27 cellular contexts compared by ENCODE assay signal in the genomic region with DNA sequence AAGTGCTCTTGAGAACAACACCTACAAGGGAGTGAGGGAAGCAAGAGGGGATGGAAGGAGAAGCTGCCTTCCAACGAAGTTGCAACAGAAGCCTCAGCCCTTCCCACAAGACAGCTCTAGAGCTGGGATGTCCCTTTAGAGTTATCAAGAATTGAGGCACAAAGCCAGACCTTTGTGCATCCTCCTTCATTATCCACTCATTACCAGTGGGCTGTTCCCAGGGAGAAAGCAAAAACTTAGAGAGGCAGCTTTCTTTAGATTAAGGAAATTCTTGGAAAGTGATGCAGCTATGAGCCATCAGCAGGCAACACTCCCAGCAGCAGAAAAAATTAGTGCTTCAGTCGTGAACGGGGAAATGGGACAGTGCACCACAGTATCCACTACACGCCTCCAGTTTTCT. TPM values are rescaled to one million over a fixed set of nuclear protein-coding genes. Genes with fewer than 3 reads are reported as not detected.
DNase-seq lines count a peak whose midpoint lies in the region; ATAC-seq and TF ChIP-seq lines count a peak whose summit lies in the region.
"Had no signal": no experiment of that assay in that cellular context is flagged by ENCODE, and none has a peak within 500 bp of the region (broad histone marks: within the 10 kb centered on the region; RNA-seq: fewer than 3 reads in every experiment).

No MANE protein-coding gene starts in this region.

- H3K9me3 ChIP-seq in mesenchymal stem cell (ENCODE audit: control insufficient read depth, low read length) = no peaks in the 10 kb centered on the region
- H3K9me3 ChIP-seq: esophagus squamous epithelium, HAP-1, prostate gland, SJSA1 had no signal

- H4K91ac ChIP-seq in mesenchymal stem cell (ENCODE audit: low read length) = no peak overlapping the region

- TF ChIP-seq CTCF in brain microvascular endothelial cell (IDR thresholded peaks at IDR 0.05; ENCODE audit: low read depth, low read length, missing control alignments) (no peak), lower leg skin (IDR thresholded peaks at IDR 0.05) (no peak)

- H3K36me3 ChIP-seq in brain microvascular endothelial cell (replicated peaks) (no peaks in the 10 kb centered on the region), mesenchymal stem cell (ENCODE audit: control insufficient read depth in 1 of 2, insufficient read depth in 2 of 2, low read depth in 1 of 2, low read length in 2 of 2) (no peaks in the 10 kb centered on the region)
- H3K36me3 ChIP-seq: esophagus squamous epithelium, HAP-1, prostate gland, SJSA1 had no signal

- in situ Hi-C loops in brain microvascular endothelial cell (cut with HindIII; ENCODE audit: low pct_ligation_motif_present, low sequenced_read_pairs) = no loop called here

- 25% methylated on average over 2 of the region's 4 CpGs for WGBS in mesenchymal stem cell
- WGBS in lower leg skin, 2 donors = 67 to 82% methylated on average over 4 of the region's 4 CpGs

- DNase-seq in EL (peak; percentile 70), M059J (ENCODE audit: low read depth) (peak; percentile 43), brain microvascular endothelial cell (peak; percentile 33), mesenchymal stem cell (peak; percentile 26), NCI-H2081 treated with DMSO at 0.1 percent for 48 hours (lab: John Stamatoyannopoulos, UW) (no peak), NCI-H1436 treated with DMSO at 0.1 percent for 48 hours (lab: John Stamatoyannopoulos, UW) (no peak), lower leg skin (ENCODE audit: low spot score in 2 of 2) (no peak)
- DNase-seq: activated CD4-positive, alpha-beta T cell treated with anti-CD3 and anti-CD28 coated beads, Interleukin-2, amount 50 U/mL, for 48 hours; activated CD8-positive, alpha-beta memory T cell treated with anti-CD3 and anti-CD28 coated beads, Interleukin-2, amount 50 U/mL, for 4 hours; activated naive CD4-positive, alpha-beta T cell treated with anti-CD3 and anti-CD28 coated beads, Interleukin-2, amount 10 ng/mL, durations not matched to agents 7 days and 5 days; CD4-positive, CD25-positive, alpha-beta regulatory T cell; dermis blood vessel endothelial cell; esophagus squamous epithelium; glutamatergic neuron; left ventricle myocardium superior; midbrain; naive thymus-derived CD4-positive, alpha-beta T cell; NCI-H1694 treated with DMSO at 0.1 percent for 48 hours; NCI-H526 treated with DMSO at 0.1 percent for 48 hours; stimulated activated naive CD4-positive, alpha-beta T cell had no signal

- no peak overlapping the region for H3K14ac ChIP-seq in mesenchymal stem cell (ENCODE audit: low read length in 2 of 2)

- no peak overlapping the region for H4K8ac ChIP-seq in mesenchymal stem cell (ENCODE audit: low read length)

- H2BK120ac ChIP-seq in mesenchymal stem cell (ENCODE audit: low read depth, low read length) = no peak overlapping the region

- H3K9ac ChIP-seq in mesenchymal stem cell (ENCODE audit: low read length) = no peak overlapping the region

- H2BK12ac ChIP-seq in mesenchymal stem cell (ENCODE audit: low read length in 2 of 2) = no peak overlapping the region

- H3K27ac ChIP-seq in brain microvascular endothelial cell = no peak overlapping the region
- H3K27ac ChIP-seq in mesenchymal stem cell (ENCODE audit: low read length, poor library complexity, severe bottlenecking) = no peak overlapping the region
- H3K27ac ChIP-seq: esophagus squamous epithelium, prostate gland, SJSA1 had no signal

- intact Hi-C loops in lower leg skin (cut with DNase I; ENCODE audit: low total_unique reads) = no loop called here

- no peak overlapping the region for H2AK5ac ChIP-seq in mesenchymal stem cell (ENCODE audit: low read length, severe bottlenecking)

- H3K18ac ChIP-seq in mesenchymal stem cell (ENCODE audit: low read depth in 1 of 2, low read length in 2 of 2) = no peak overlapping the region

- no peaks in the 10 kb centered on the region for H3K27me3 ChIP-seq in brain microvascular endothelial cell (replicated peaks)
- H3K27me3 ChIP-seq in mesenchymal stem cell (ENCODE audit: control insufficient read depth in 1 of 2, insufficient read depth in 1 of 2, low read length in 2 of 2) = no peaks in the 10 kb centered on the region
- H3K27me3 ChIP-seq: esophagus squamous epithelium, SJSA1 had no signal

- no peaks in the 10 kb centered on the region for H3K79me1 ChIP-seq in mesenchymal stem cell (replicated peaks; ENCODE audit: low read length, poor library complexity, severe bottlenecking)

- H3K4ac ChIP-seq in mesenchymal stem cell (ENCODE audit: low read depth in 1 of 2, low read length in 2 of 2) = no peak overlapping the region

- ATAC-seq in GM18502 (IDR thresholded peaks at IDR 0.05; ENCODE audit: poor library complexity, unreplicated experiment) = no peak
- ATAC-seq: HepG2; left ventricle myocardium superior; naive thymus-derived CD4-positive, alpha-beta T cell; sciatic nerve; WTC11 had no signal

- H3K4me3 ChIP-seq in brain microvascular endothelial cell (ENCODE audit: low read depth, low read length) (no peak overlapping the region), mesenchymal stem cell (ENCODE audit: insufficient read depth in 1 of 2, low read depth in 1 of 2, low read length in 2 of 2) (no peak overlapping the region), lower leg skin (ENCODE audit: low read depth, poor library complexity, severe bottlenecking) (no peak overlapping the region)
- H3K4me3 ChIP-seq: esophagus squamous epithelium, HAP-1, prostate gland, SJSA1 had no signal

- no peak overlapping the region for H2AFZ ChIP-seq in mesenchymal stem cell (ENCODE audit: low read depth, low read length)

- H3K4me1 ChIP-seq in mesenchymal stem cell (ENCODE audit: control insufficient read depth, insufficient read depth, low read depth, low read length) = no peaks in the 10 kb centered on the region
- H3K4me1 ChIP-seq: esophagus squamous epithelium, HAP-1, prostate gland had no signal

- H3K23ac ChIP-seq in mesenchymal stem cell (ENCODE audit: low read length in 2 of 2) = no peak overlapping the region

- no peak for TF ChIP-seq POLR2A in lower leg skin (IDR thresholded peaks at IDR 0.05)

- H3K4me2 ChIP-seq in mesenchymal stem cell (ENCODE audit: low read length, poor library complexity, severe bottlenecking) = no peak overlapping the region

- no peak overlapping the region for H2BK15ac ChIP-seq in mesenchymal stem cell (ENCODE audit: low read depth, poor library complexity, severe bottlenecking)

- H2BK5ac ChIP-seq in mesenchymal stem cell (ENCODE audit: low read depth, low read length, poor library complexity, severe bottlenecking) = no peak overlapping the region

RNA-seq across cellular contexts. Expression of a gene that starts 10.6 kb away (rescaled TPM):
- total RNA-seq in M059J (2014; rRNA removed; shearing (Covaris generic)) = 0.05 and 0.22 TPM in 2 replicates
- polyA plus RNA-seq in mesenchymal stem cell (2013, experiment 1 of 2) = 0.03 TPM
- 0.03 TPM for polyA plus RNA-seq in mesenchymal stem cell (2013, experiment 2 of 2)
- total RNA-seq in lower leg skin = 1 to 10 TPM in 1 of 4 donors, under 1 TPM in 3; 0.27 to 2.1 (median 0.72) TPM
- total RNA-seq: dermis blood vessel endothelial cell, HepG2 had no signal
- polyA plus RNA-seq: HepG2 had no signal

Comparison
In these comparisons a context has a peak if more than half of its experiments do, and no peak if none do; other contexts are left out.
1. DNase-seq: peak in EL (single experiment), M059J (single experiment), brain microvascular endothelial cell (single experiment) and mesenchymal stem cell (single experiment); none in NCI-H2081 treated with DMSO at 0.1 percent for 48 hours (single experiment), NCI-H1436 treated with DMSO at 0.1 percent for 48 hours (single experiment) and lower leg skin (0 of 2).